ENCODE assay signal across 8 cellular contexts in genomic region chr6:154249499-154250298, GRCh38.
DNase-seq lines count a peak whose midpoint lies in the region; ATAC-seq and TF ChIP-seq lines count a peak whose summit lies in the region.

No MANE protein-coding gene starts in this region.

- no peaks in the 10 kb centered on the region for H3K27me3 ChIP-seq in CD4-positive, CD25-positive, alpha-beta regulatory T cell (ENCODE audit: control insufficient read depth, insufficient read depth, low read length)

- H3K4me3 ChIP-seq in CD4-positive, CD25-positive, alpha-beta regulatory T cell (ENCODE audit: low read depth, low read length) = peak overlapping the region; percentile 100

- peak overlapping the region; percentile 82 to 89 (median 86) for H3K4me3 Mint-ChIP-seq in CD4-positive, CD25-positive, alpha-beta regulatory T cell
- peak overlapping the region; percentile 75 for H3K4me3 Mint-ChIP-seq in activated naive CD8-positive, alpha-beta T cell
- no peak overlapping the region for H3K4me3 Mint-ChIP-seq in nephron progenitor cell

- DNase-seq in CD4-positive, CD25-positive, alpha-beta regulatory T cell = peak; percentile 27 to 91 (median 80)
- DNase-seq in amygdala (lab: John Stamatoyannopoulos, UW) (no peak), nephron progenitor cell (no peak), NCI-H526 treated with DMSO at 0.1 percent for 48 hours (lab: John Stamatoyannopoulos, UW) (no peak), DMS53 treated with DMSO at 0.1 percent for 48 hours (lab: John Stamatoyannopoulos, UW; ENCODE audit: unreplicated experiment) (no peak)

- peak overlapping the region; percentile 91 for H3K27ac ChIP-seq in CD4-positive, CD25-positive, alpha-beta regulatory T cell (ENCODE audit: insufficient read depth, low read length, poor library complexity, severe bottlenecking)

- H3K4me1 ChIP-seq in CD4-positive, CD25-positive, alpha-beta regulatory T cell (ENCODE audit: control insufficient read depth, insufficient read depth, low read length, poor library complexity, severe bottlenecking) = peaks cover 41% of the 10 kb centered on the region

- peaks cover 20% of the 10 kb centered on the region for H3K36me3 Mint-ChIP-seq in CD4-positive, CD25-positive, alpha-beta regulatory T cell
- H3K36me3 Mint-ChIP-seq in activated naive CD8-positive, alpha-beta T cell = peaks cover 5% of the 10 kb centered on the region
- H3K36me3 Mint-ChIP-seq in nephron progenitor cell (ENCODE audit: low read depth) = peaks cover 7% of the 10 kb centered on the region

- H3K27me3 Mint-ChIP-seq in CD4-positive, CD25-positive, alpha-beta regulatory T cell = no peaks in the 10 kb centered on the region
- no peaks in the 10 kb centered on the region for H3K27me3 Mint-ChIP-seq in activated naive CD8-positive, alpha-beta T cell
- no peaks in the 10 kb centered on the region for H3K27me3 Mint-ChIP-seq in nephron progenitor cell (ENCODE audit: low read depth, poor library complexity)

- TF ChIP-seq CTCF in nephron progenitor cell (IDR thresholded peaks at IDR 0.05) = no peak

- H3K9me3 Mint-ChIP-seq in CD4-positive, CD25-positive, alpha-beta regulatory T cell = peaks cover 0 to 7% (median 3%) of the 10 kb centered on the region in 7 donors
- H3K9me3 Mint-ChIP-seq in activated naive CD8-positive, alpha-beta T cell (ENCODE audit: low read depth) = peaks cover 7% of the 10 kb centered on the region
- H3K9me3 Mint-ChIP-seq in nephron progenitor cell = peaks cover 7% of the 10 kb centered on the region

- peak overlapping the region; percentile 92 to 99 (median 95) for H3K27ac Mint-ChIP-seq in CD4-positive, CD25-positive, alpha-beta regulatory T cell
- peak overlapping the region; percentile 94 for H3K27ac Mint-ChIP-seq in activated naive CD8-positive, alpha-beta T cell
- H3K27ac Mint-ChIP-seq in nephron progenitor cell = no peak overlapping the region

- peaks cover 0 to 2% of the 10 kb centered on the region in 2 experiments for H3K9me3 ChIP-seq in CD4-positive, CD25-positive, alpha-beta regulatory T cell (ENCODE audit: control insufficient read depth in 2 of 2, low read length in 2 of 2)

- peaks cover 2% of the 10 kb centered on the region for H3K36me3 ChIP-seq in CD4-positive, CD25-positive, alpha-beta regulatory T cell (ENCODE audit: control insufficient read depth, insufficient read depth, low read length)

- peak; percentile 69 to 75 for ATAC-seq in CD4-positive, CD25-positive, alpha-beta regulatory T cell (ENCODE audit: low read depth in 2 of 2)
- ATAC-seq in GM19351 (IDR thresholded peaks at IDR 0.05; ENCODE audit: unreplicated experiment) = peak; percentile 82
- peak; percentile 77 for ATAC-seq in HG03342 (IDR thresholded peaks at IDR 0.05; ENCODE audit: unreplicated experiment)

- peaks cover 23 to 62% (median 51%) of the 10 kb centered on the region in 4 donors for H3K4me1 Mint-ChIP-seq in CD4-positive, CD25-positive, alpha-beta regulatory T cell
- H3K4me1 Mint-ChIP-seq in activated naive CD8-positive, alpha-beta T cell (ENCODE audit: low read depth) = peaks cover 84% of the 10 kb centered on the region
- H3K4me1 Mint-ChIP-seq in nephron progenitor cell = peaks cover 47% of the 10 kb centered on the region

Comparison
In these comparisons a context has a peak if more than half of its experiments do, and no peak if none do; other contexts are left out.
1. DNase-seq: peak in CD4-positive, CD25-positive, alpha-beta regulatory T cell (3 of 3); none in amygdala (0 of 56), nephron progenitor cell (single experiment), NCI-H526 treated with DMSO at 0.1 percent for 48 hours (single experiment) and DMS53 treated with DMSO at 0.1 percent for 48 hours (single experiment).
2. Peak in every context shown above with its lines, with median percentiles within 50 percentile points of each other: ATAC-seq.